13 cellular contexts compared by ENCODE assay signal in the genomic region with DNA sequence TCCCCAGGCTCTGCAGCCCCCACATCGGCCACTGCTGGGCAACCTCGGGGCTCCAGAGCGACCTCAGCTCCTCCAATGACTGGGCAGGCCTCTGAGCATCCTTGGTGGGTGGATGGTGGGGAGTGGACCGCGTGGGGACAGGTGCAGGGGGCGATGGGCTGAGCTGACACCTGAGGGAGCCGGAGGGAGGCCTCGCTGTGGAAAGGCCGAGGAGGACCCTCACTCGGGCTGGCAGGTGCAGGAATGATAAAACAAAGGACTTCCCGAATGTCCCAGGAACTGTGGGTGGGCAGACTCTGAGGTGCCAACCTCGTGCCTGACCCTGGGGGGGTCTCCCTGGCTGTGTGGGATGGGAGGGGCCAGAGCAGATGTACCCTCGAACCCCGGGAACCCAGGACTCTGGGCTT. TPM values are rescaled to one million over a fixed set of nuclear protein-coding genes. Genes with fewer than 3 reads are reported as not detected.
DNase-seq lines count a peak whose midpoint lies in the region; ATAC-seq and TF ChIP-seq lines count a peak whose summit lies in the region.
"Not testable (repeated sequence)": the region's sequence is repeated elsewhere in the genome, so short reads cannot be mapped to it uniquely, and the experiment has no call there.
"Had no signal": no experiment of that assay in that cellular context is flagged by ENCODE, and none has a peak within 500 bp of the region (broad histone marks: within the 10 kb centered on the region; RNA-seq: fewer than 3 reads in every experiment).

No MANE protein-coding gene starts in this region.

- H3K27ac ChIP-seq in upper lobe of right lung = not testable (repeated sequence)

- DNase-seq in activated CD4-positive, alpha-beta memory T cell treated with anti-CD3 and anti-CD28 coated beads for 36 hours = peak; percentile 4
- DNase-seq in activated T-cell treated with anti-CD3 and anti-CD28 coated beads, Interleukin-2, amount 50 U/mL, for 24 hours = peak; percentile 11
- DNase-seq in cardiac septum (ENCODE audit: low spot score) (peak; percentile 35), mesenteric fat pad (ENCODE audit: low spot score) (peak; percentile 74), posterior vena cava (ENCODE audit: low spot score) (peak; percentile 68), upper lobe of right lung (peak; percentile 42)
- DNase-seq in stimulated activated CD8-positive, alpha-beta memory T cell treated with anti-CD3 and anti-CD28 coated beads, Interleukin-4, amount 100 ng/mL, for 48 hours = peak; percentile 3

- H3K4me3 ChIP-seq in upper lobe of right lung = not testable (repeated sequence)

- not testable (repeated sequence) for H3K36me3 ChIP-seq in upper lobe of right lung

- CTCF ChIA-PET in activated CD4-positive, alpha-beta memory T cell treated with anti-CD3 and anti-CD28 coated beads for 36 hours (lab: Charles Lee) = not testable (repeated sequence)

- ATAC-seq in upper lobe of right lung = not testable (repeated sequence)

- intact Hi-C loops in activated CD4-positive, alpha-beta memory T cell treated with anti-CD3 and anti-CD28 coated beads for 36 hours (cut with micrococcal nuclease); cardiac septum (cut with DNase I); upper lobe of right lung (cut with DNase I): not testable (repeated sequence)
- intact Hi-C loops in posterior vena cava (cut with DNase I) = loop anchor here in 1 of 2 donors (5.0 kb wide), 1 partner anchor 1883 kb away; no protein-coding TSS in a partner anchor

- H3K27me3 Mint-ChIP-seq in activated CD4-positive, alpha-beta memory T cell treated with anti-CD3 and anti-CD28 coated beads for 36 hours = peaks cover 12% of the 10 kb centered on the region
- H3K27me3 Mint-ChIP-seq in activated T-cell treated with anti-CD3 and anti-CD28 coated beads, Interleukin-2, amount 50 U/mL, for 24 hours = peaks cover 16% of the 10 kb centered on the region

- H3K4me3 Mint-ChIP-seq in activated CD4-positive, alpha-beta memory T cell treated with anti-CD3 and anti-CD28 coated beads for 36 hours; activated T-cell treated with anti-CD3 and anti-CD28 coated beads, Interleukin-2, amount 50 U/mL, for 24 hours: not testable (repeated sequence)

- H3K9me3 ChIP-seq in upper lobe of right lung = not testable (repeated sequence)

- POLR2A ChIA-PET in activated CD4-positive, alpha-beta memory T cell treated with anti-CD3 and anti-CD28 coated beads for 36 hours (lab: Charles Lee) = not testable (repeated sequence)

- not testable (repeated sequence) for H3K27me3 ChIP-seq in upper lobe of right lung

- H3K36me3 Mint-ChIP-seq in activated CD4-positive, alpha-beta memory T cell treated with anti-CD3 and anti-CD28 coated beads for 36 hours; activated T-cell treated with anti-CD3 and anti-CD28 coated beads, Interleukin-2, amount 50 U/mL, for 24 hours (ENCODE audit: low read depth): not testable (repeated sequence)

- H3K9me3 Mint-ChIP-seq in activated CD4-positive, alpha-beta memory T cell treated with anti-CD3 and anti-CD28 coated beads for 36 hours; activated T-cell treated with anti-CD3 and anti-CD28 coated beads, Interleukin-2, amount 50 U/mL, for 24 hours: not testable (repeated sequence)

- H3K4me1 ChIP-seq in upper lobe of right lung = not testable (repeated sequence)

- not testable (repeated sequence) for TF ChIP-seq CTCF in upper lobe of right lung (IDR thresholded peaks at IDR 0.05)

- not testable (repeated sequence) for H3K27ac Mint-ChIP-seq in activated CD4-positive, alpha-beta memory T cell treated with anti-CD3 and anti-CD28 coated beads for 36 hours; activated T-cell treated with anti-CD3 and anti-CD28 coated beads, Interleukin-2, amount 50 U/mL, for 24 hours

- not testable (repeated sequence) for H3K4me1 Mint-ChIP-seq in activated CD4-positive, alpha-beta memory T cell treated with anti-CD3 and anti-CD28 coated beads for 36 hours (ENCODE audit: low read depth); activated T-cell treated with anti-CD3 and anti-CD28 coated beads, Interleukin-2, amount 50 U/mL, for 24 hours (ENCODE audit: low read depth)

RNA-seq across cellular contexts. Expression of gene OBP2B, which starts 3.6 kb away (rescaled TPM):
- not detected for total RNA-seq in activated CD4-positive, alpha-beta memory T cell treated with anti-CD3 and anti-CD28 coated beads for 36 hours
- total RNA-seq in cardiac septum (not detected), mesenteric fat pad (not detected), posterior vena cava (not detected), upper lobe of right lung (not detected)
- total RNA-seq: CD4-positive, alpha-beta T cell; CD8-positive, alpha-beta memory T cell; GM12878; GM23248; H1; H7 had no signal

RNA-seq across cellular contexts. Expression of gene GBGT1, which starts 41.8 kb away (rescaled TPM):
- 1 to 10 TPM; 3.2 to 3.6 TPM for total RNA-seq in activated CD4-positive, alpha-beta memory T cell treated with anti-CD3 and anti-CD28 coated beads for 36 hours
- 4.6 TPM for total RNA-seq in cardiac septum
- 25.1 TPM for total RNA-seq in mesenteric fat pad
- total RNA-seq in posterior vena cava = 10 to 100 TPM; 14.2 to 19.9 TPM
- total RNA-seq in upper lobe of right lung = 27.4 TPM

Comparison
In these comparisons a context has a peak if more than half of its experiments do, and no peak if none do; other contexts are left out.
1. DNase-seq: peak in every context shown above with its lines; median percentile 74 in mesenteric fat pad; 68 in posterior vena cava; 42 in upper lobe of right lung; 35 in cardiac septum; 11 in activated T-cell treated with anti-CD3 and anti-CD28 coated beads, Interleukin-2, amount 50 U/mL, for 24 hours; 4 in activated CD4-positive, alpha-beta memory T cell treated with anti-CD3 and anti-CD28 coated beads for 36 hours; 3 in stimulated activated CD8-positive, alpha-beta memory T cell treated with anti-CD3 and anti-CD28 coated beads, Interleukin-4, amount 100 ng/mL, for 48 hours.